ENCODE assay signal across 14 cellular contexts in the genomic region with DNA sequence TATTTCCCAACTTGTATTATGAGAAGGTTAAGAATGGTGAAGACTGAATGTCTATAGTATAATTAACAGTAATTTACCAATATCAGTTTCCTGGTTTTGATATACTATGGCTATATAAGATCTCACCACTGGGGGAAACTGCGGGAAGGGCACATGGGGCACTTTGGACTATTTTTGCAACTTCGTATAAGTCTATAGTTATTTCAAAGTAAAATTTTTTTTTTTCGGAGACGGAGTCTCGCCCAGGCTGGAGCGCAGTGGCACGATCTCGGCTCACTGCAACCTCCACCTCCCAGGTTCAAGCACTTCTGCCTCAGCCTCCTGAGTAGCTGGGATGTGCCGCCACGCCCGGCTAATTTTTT. TPM values are rescaled to one million over a fixed set of nuclear protein-coding genes. Genes with fewer than 3 reads are reported as not detected.
DNase-seq lines count a peak whose midpoint lies in the region; TF ChIP-seq lines count a peak whose summit lies in the region.
"Had no signal": no experiment of that assay in that cellular context is flagged by ENCODE, and none has a peak within 500 bp of the region (broad histone marks: within the 10 kb centered on the region; RNA-seq: fewer than 3 reads in every experiment).

No MANE protein-coding gene starts in this region.

- H3K79me2 ChIP-seq in ACC112 (ENCODE audit: control insufficient read depth, insufficient read depth, low read length, unreplicated experiment) (no peaks in the 10 kb centered on the region), OCI-LY7 (ENCODE audit: insufficient read depth, low read depth, low read length) (no peaks in the 10 kb centered on the region)

- H3K36me3 ChIP-seq in ACC112 (ENCODE audit: insufficient read depth, low read length), result no peaks in the 10 kb centered on the region
- H3K36me3 ChIP-seq in OCI-LY7 (ENCODE audit: insufficient read depth, low read length), result no peaks in the 10 kb centered on the region
- H3K36me3 ChIP-seq: BE2C had no signal

- no peak overlapping the region for H3K4me3 Mint-ChIP-seq in dendritic cell treated with granulocyte-macrophage colony-stimulating factor and Interleukin-4, amounts not matched to agents 40 ng/mL and 50 ng/mL, for 4 days

- peaks cover 10% of the 10 kb centered on the region for H3K4me1 Mint-ChIP-seq in dendritic cell treated with granulocyte-macrophage colony-stimulating factor and Interleukin-4, amounts not matched to agents 40 ng/mL and 50 ng/mL, for 4 days (ENCODE audit: low read depth)

- no peaks in the 10 kb centered on the region for H3K9me3 ChIP-seq in OCI-LY7 (ENCODE audit: low read length)
- H3K9me3 ChIP-seq: BE2C had no signal

- BruUV-seq in OCI-LY7 (replicated peaks; lab: Mats Ljungman, UMichigan), result no TSS peak

- no peak overlapping the region for H3K27ac ChIP-seq in ACC112 (ENCODE audit: low read depth, low read length)
- H3K27ac ChIP-seq in OCI-LY7 (ENCODE audit: low read depth, low read length, poor library complexity, severe bottlenecking), result peak overlapping the region; percentile 63

- peak overlapping the region; percentile 84 for H3K4me2 ChIP-seq in OCI-LY7 (ENCODE audit: low read length)

- no peaks in the 10 kb centered on the region for H3K27me3 ChIP-seq in ACC112 (ENCODE audit: insufficient read depth, low read length)
- H3K27me3 ChIP-seq: BE2C had no signal

- intact Hi-C loops in OCI-LY7 (cut with micrococcal nuclease; ENCODE audit: unreplicated experiment), result loop anchor here (2.0 kb wide), 1 partner anchor 45 kb away; a partner anchor contains a TSS
- intact Hi-C loops in dendritic cell treated with granulocyte-macrophage colony-stimulating factor and Interleukin-4, amounts not matched to agents 40 ng/mL and 50 ng/mL, for 4 days (cut with micrococcal nuclease), result loop anchor here (5.0 kb wide), 1 partner anchor 68 kb away; no protein-coding TSS in a partner anchor

- no peaks in the 10 kb centered on the region for H3K9me2 ChIP-seq in OCI-LY7 (ENCODE audit: insufficient read depth, low read length)

- CTCF ChIA-PET in OCI-LY7 (lab: Charles Lee; ENCODE audit: unreplicated experiment), result no interaction called here

- no peaks in the 10 kb centered on the region for H3K27me3 Mint-ChIP-seq in dendritic cell treated with granulocyte-macrophage colony-stimulating factor and Interleukin-4, amounts not matched to agents 40 ng/mL and 50 ng/mL, for 4 days

- no peak overlapping the region for H3K4me3 ChIP-seq in ACC112 (ENCODE audit: low read depth, low read length)
- peak overlapping the region; percentile 53 for H3K4me3 ChIP-seq in OCI-LY7 (ENCODE audit: low read depth, low read length, poor library complexity, severe bottlenecking)

- H3K36me3 Mint-ChIP-seq in dendritic cell treated with granulocyte-macrophage colony-stimulating factor and Interleukin-4, amounts not matched to agents 40 ng/mL and 50 ng/mL, for 4 days (ENCODE audit: low read depth), result no peaks in the 10 kb centered on the region

- DNase-seq in OCI-LY7 (ENCODE audit: low spot score) (peak; percentile 26), NCI-H226 (no peak), cerebellar cortex (ENCODE audit: low spot score) (no peak), T1000 (lab: John Stamatoyannopoulos, UW) (no peak)
- no peak for DNase-seq in stimulated activated CD8-positive, alpha-beta memory T cell treated with anti-CD3 and anti-CD28 coated beads, Interleukin-4, amount 100 ng/mL, for 48 hours
- DNase-seq: activated CD4-positive, alpha-beta T cell treated with anti-CD3 and anti-CD28 coated beads for 1 hour; BE2C; NCI-H2081 treated with DMSO at 0.1 percent for 48 hours had no signal

- TF ChIP-seq CTCF in GM12874 (IDR thresholded peaks at IDR 0.05; ENCODE audit: insufficient read depth, low read depth, low read length) (peak; percentile 9; the same call in 1 of the 2 replicates), OCI-LY7 (conservative IDR thresholded peaks at IDR 0.05; ENCODE audit: low read length) (peak; percentile 51)

- H2AFZ ChIP-seq in ACC112 (ENCODE audit: low read length, unreplicated experiment), result peak overlapping the region; percentile 99
- H2AFZ ChIP-seq in OCI-LY7 (ENCODE audit: low read length), result peak overlapping the region; percentile 100

- POLR2A ChIA-PET in OCI-LY7 (lab: Charles Lee), result interaction anchor here (0.6 to 1.4 kb wide), 3 partner anchors 8 to 47 kb away, joined by 3 to 5 read pairs (median 3); no protein-coding TSS in a partner anchor

- H4K20me1 ChIP-seq in OCI-LY7 (ENCODE audit: insufficient read depth, low read length), result no peaks in the 10 kb centered on the region

- no peaks in the 10 kb centered on the region for H3K9me3 Mint-ChIP-seq in dendritic cell treated with granulocyte-macrophage colony-stimulating factor and Interleukin-4, amounts not matched to agents 40 ng/mL and 50 ng/mL, for 4 days

- H3K4me1 ChIP-seq in ACC112 (ENCODE audit: control insufficient read depth, insufficient read depth, low read length, unreplicated experiment), result peaks cover 10% of the 10 kb centered on the region
- peaks cover 18% of the 10 kb centered on the region for H3K4me1 ChIP-seq in OCI-LY7 (ENCODE audit: insufficient read depth, low read length, poor library complexity, severe bottlenecking)
- H3K4me1 ChIP-seq: BE2C had no signal

- H3K27ac Mint-ChIP-seq in dendritic cell treated with granulocyte-macrophage colony-stimulating factor and Interleukin-4, amounts not matched to agents 40 ng/mL and 50 ng/mL, for 4 days, result peak overlapping the region; percentile 87

RNA-seq across cellular contexts. Expression of a gene that starts 46.1 kb away (rescaled TPM):
- total RNA-seq in OCI-LY7 (2014; rRNA removed; shearing (Covaris generic)), result not detected in 2 replicates
- total RNA-seq in OCI-LY7 (2022), result 0.46 TPM in 1 of 2 replicates, not detected in the other
- total RNA-seq: astrocyte, endothelial cell of umbilical vein, HT1080 had no signal

RNA-seq across cellular contexts. Expression of a gene that starts 46.2 kb away (rescaled TPM):
- 11.2 and 18.1 TPM in 2 replicates for total RNA-seq in OCI-LY7 (2014; rRNA removed; shearing (Covaris generic))
- total RNA-seq in OCI-LY7 (2022), result 17.5 and 25.7 TPM in 2 replicates
